ENCODE assay signal across 8 cellular contexts in genomic region chr14:77158175-77158908, GRCh38. TPM values are rescaled to one million over a fixed set of nuclear protein-coding genes. Genes with fewer than 3 reads are reported as not detected.
A peak's percentile ranks its signal among the peaks of the same experiment; 100 is the strongest.
DNase-seq lines count a peak whose midpoint lies in the region; ATAC-seq and TF ChIP-seq lines count a peak whose summit lies in the region.

No MANE protein-coding gene starts in this region.

- H3K27me3 Mint-ChIP-seq in endothelial cell (ENCODE audit: unreplicated experiment) = peaks cover 10% of the 10 kb centered on the region
- H3K27me3 Mint-ChIP-seq in neural crest cell (ENCODE audit: low read depth) = peaks cover 16% of the 10 kb centered on the region

- no peak overlapping the region for H3K4me3 ChIP-seq in tibial nerve

- H3K27ac ChIP-seq in tibial nerve = no peak overlapping the region

- H3K36me3 Mint-ChIP-seq in endothelial cell (ENCODE audit: low read depth, unreplicated experiment) (no peaks in the 10 kb centered on the region), neural crest cell (ENCODE audit: low read depth) (no peaks in the 10 kb centered on the region)

- DNase-seq in DMS79 treated with DMSO at 0.1 percent for 48 hours (lab: John Stamatoyannopoulos, UW) (peak; percentile 91), NCI-H2196 (lab: John Stamatoyannopoulos, UW; ENCODE audit: unreplicated experiment) (peak; percentile 72), endothelial cell (ENCODE audit: low spot score) (no peak), neural crest cell (ENCODE audit: low read depth, low spot score) (peak; percentile 45), tibial nerve (ENCODE audit: low spot score in 2 of 2) (no peak)

- H3K27ac Mint-ChIP-seq in endothelial cell (ENCODE audit: unreplicated experiment) = peak overlapping the region; percentile 37
- H3K27ac Mint-ChIP-seq in neural crest cell (ENCODE audit: unreplicated experiment) = peak overlapping the region; percentile 98

- no peak for TF ChIP-seq EP300 in tibial nerve (IDR thresholded peaks at IDR 0.05)

- TF ChIP-seq CTCF in endothelial cell (IDR thresholded peaks at IDR 0.05; ENCODE audit: unreplicated experiment) (no peak), neural crest cell (conservative IDR thresholded peaks at IDR 0.05) (no peak), tibial nerve (IDR thresholded peaks at IDR 0.05) (no peak)

- H3K4me1 Mint-ChIP-seq in endothelial cell (ENCODE audit: unreplicated experiment) (no peaks in the 10 kb centered on the region), neural crest cell (peaks cover 26% of the 10 kb centered on the region)

- H3K4me3 Mint-ChIP-seq in endothelial cell (ENCODE audit: unreplicated experiment) = no peak overlapping the region
- peak overlapping the region; percentile 8 for H3K4me3 Mint-ChIP-seq in neural crest cell

- peaks cover 0 to 11% (median 0%) of the 10 kb centered on the region in 4 donors for H3K4me1 ChIP-seq in tibial nerve

- WGBS in tibial nerve, 2 donors = 19 to 20% methylated on average over 17 to 19 of the region's 19 CpGs

- H3K27me3 ChIP-seq in tibial nerve = peaks cover 0 to 54% of the 10 kb centered on the region in 2 donors

- H3K9me3 Mint-ChIP-seq in endothelial cell (ENCODE audit: unreplicated experiment) = no peaks in the 10 kb centered on the region
- H3K9me3 Mint-ChIP-seq in neural crest cell = no peaks in the 10 kb centered on the region

- no peak for ATAC-seq in HG03196 (IDR thresholded peaks at IDR 0.05; ENCODE audit: unreplicated experiment)
- ATAC-seq in HG03139 (IDR thresholded peaks at IDR 0.05; ENCODE audit: unreplicated experiment) = no peak
- no peak for ATAC-seq in GM18511 (IDR thresholded peaks at IDR 0.05; ENCODE audit: unreplicated experiment)

- H3K36me3 ChIP-seq in tibial nerve = no peaks in the 10 kb centered on the region

- no peak for TF ChIP-seq POLR2A in tibial nerve (IDR thresholded peaks at IDR 0.05)

- no peaks in the 10 kb centered on the region for H3K9me3 ChIP-seq in tibial nerve

RNA-seq across cellular contexts. Expression of gene ZDHHC22, which starts 16.8 kb away (rescaled TPM):
- total RNA-seq in endothelial cell (ENCODE audit: unreplicated experiment) (12.0 TPM), neural crest cell (5.6 and 5.9 TPM in 2 replicates), tibial nerve (not detected)

RNA-seq across cellular contexts. Expression of gene TMEM63C, which starts 23.3 kb away (rescaled TPM):
- total RNA-seq in endothelial cell (ENCODE audit: unreplicated experiment) (6.6 TPM), neural crest cell (0.59 and 0.91 TPM in 2 replicates), tibial nerve (not detected)

Comparison
In these comparisons a context has a peak if more than half of its experiments do, and no peak if none do; other contexts are left out.
1. DNase-seq: peak in DMS79 treated with DMSO at 0.1 percent for 48 hours (single experiment), NCI-H2196 (single experiment) and neural crest cell (single experiment); none in endothelial cell (single experiment) and tibial nerve (0 of 2).